ENCODE assay signal across 13 cellular contexts in the genomic region with DNA sequence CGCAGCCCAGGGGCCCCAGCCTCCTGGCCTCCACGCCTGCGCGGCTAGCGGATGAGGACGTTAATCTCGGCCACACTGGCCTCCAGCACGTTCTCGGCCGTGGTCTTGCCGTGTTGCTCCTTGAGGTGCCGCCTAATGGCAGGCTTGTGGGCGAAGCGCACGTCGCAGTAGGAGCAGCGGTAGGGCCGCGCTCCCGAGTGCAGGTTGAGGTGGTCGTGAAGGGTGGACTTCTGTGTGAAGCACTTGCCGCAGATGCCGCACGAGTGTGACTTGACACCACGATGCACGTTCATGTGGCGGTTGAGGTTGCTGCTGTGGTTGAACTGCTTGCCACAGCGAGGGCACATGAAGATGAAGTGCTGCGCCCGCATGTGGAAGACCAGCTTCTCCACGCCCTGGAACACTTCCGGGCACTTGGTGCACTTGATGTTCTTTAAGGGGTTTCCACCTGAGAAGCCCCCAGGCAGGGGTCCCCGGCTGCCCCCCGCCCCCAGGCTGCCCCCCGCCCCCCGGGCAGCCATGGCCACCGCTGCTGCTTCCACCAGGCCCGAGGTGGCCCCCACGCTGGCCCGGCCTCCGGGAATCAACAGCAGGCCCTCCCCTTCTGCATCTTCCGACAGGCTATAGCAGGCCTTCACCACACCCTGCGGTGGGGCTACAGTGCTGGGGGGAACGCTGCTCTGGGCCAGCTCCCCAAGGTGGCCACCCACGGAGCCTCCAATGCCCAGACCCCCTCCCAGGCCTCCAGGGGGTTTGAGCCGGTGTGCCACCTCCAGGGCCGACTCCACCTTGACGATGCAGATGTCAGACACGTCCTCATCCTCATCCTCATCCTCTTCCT. TPM values are rescaled to one million over a fixed set of nuclear protein-coding genes. Genes with fewer than 3 reads are reported as not detected.
A peak's percentile ranks its signal among the peaks of the same experiment; 100 is the strongest.
DNase-seq lines count a peak whose midpoint lies in the region; ATAC-seq and FAIRE-seq lines count a peak whose summit lies in the region.
"Had no signal": no experiment of that assay in that cellular context is flagged by ENCODE, and none has a peak within 500 bp of the region (broad histone marks: within the 10 kb centered on the region; RNA-seq: fewer than 3 reads in every experiment).

No MANE protein-coding gene starts in this region.

- peaks cover 8 to 15% (median 12%) of the 10 kb centered on the region in 11 experiments for H3K36me3 ChIP-seq in BLaER1 treated with 17β-estradiol and CSF1 and Interleukin-3, amounts not matched to agents 10 nM and 100 nM
- peaks cover 9% of the 10 kb centered on the region for H3K36me3 ChIP-seq in H7 (replicated peaks; ENCODE audit: control insufficient read depth, insufficient read depth, low read length)

- peak overlapping the region in 6 of 10 donors; percentile 37 to 83 (median 69) for H3K27ac Mint-ChIP-seq in naive thymus-derived CD8-positive, alpha-beta T cell

- peak overlapping the region in 1 of 10 experiments; percentile 35; a peak in 1 of 20 replicates for H3K4me3 ChIP-seq in BLaER1 treated with 17β-estradiol and CSF1 and Interleukin-3, amounts not matched to agents 10 nM and 100 nM
- H3K4me3 ChIP-seq in H7 (ENCODE audit: insufficient read depth, low read depth, low read length): no peak overlapping the region

- POLR2A ChIA-PET in naive thymus-derived CD8-positive, alpha-beta T cell (lab: Charles Lee): interaction anchor here (2.3 kb wide), 1 partner anchor 72 kb away, joined by 17 read pairs; a partner anchor contains a TSS

- H3K4me3 Mint-ChIP-seq in naive thymus-derived CD8-positive, alpha-beta T cell: peak overlapping the region; percentile 47 to 97 (median 68)

- H3K4me1 Mint-ChIP-seq in naive thymus-derived CD8-positive, alpha-beta T cell: peaks cover 26 to 51% (median 38%) of the 10 kb centered on the region in 4 donors

- no peak overlapping the region for H3K27ac ChIP-seq in BLaER1 treated with 17β-estradiol and CSF1 and Interleukin-3, amounts not matched to agents 10 nM and 100 nM

- ATAC-seq in naive thymus-derived CD8-positive, alpha-beta T cell: no peak

- H3K27me3 Mint-ChIP-seq in naive thymus-derived CD8-positive, alpha-beta T cell: no peaks in the 10 kb centered on the region

- peak overlapping the region; percentile 47 to 98 (median 90); a peak in 20 of 22 replicates for H3K4me2 ChIP-seq in BLaER1 treated with 17β-estradiol and CSF1 and Interleukin-3, amounts not matched to agents 10 nM and 100 nM

- H3K36me3 Mint-ChIP-seq in naive thymus-derived CD8-positive, alpha-beta T cell: peaks cover 0 to 6% (median 4%) of the 10 kb centered on the region in 3 donors

- no peaks in the 10 kb centered on the region for H3K9me3 Mint-ChIP-seq in naive thymus-derived CD8-positive, alpha-beta T cell

- H4K20me1 ChIP-seq in BLaER1 treated with 17β-estradiol and CSF1 and Interleukin-3, amounts not matched to agents 10 nM and 100 nM: peaks cover 0 to 6% (median 0%) of the 10 kb centered on the region in 11 experiments; a peak in 3 of 22 replicates

- no peak for FAIRE-seq in urothelium cell line (lab: Jason Lieb, UNC)
- FAIRE-seq: bronchial epithelial cell had no signal

- no peaks in the 10 kb centered on the region for H3K9me3 ChIP-seq in BLaER1 treated with 17β-estradiol and CSF1 and Interleukin-3, amounts not matched to agents 10 nM and 100 nM (replicated peaks in 1 of 11)

- DNase-seq in H7: peak; percentile 19
- DNase-seq in activated CD8-positive, alpha-beta memory T cell treated with anti-CD3 and anti-CD28 coated beads, Interleukin-2, amount 50 U/mL, for 4 hours: peak; percentile 21
- DNase-seq in naive thymus-derived CD8-positive, alpha-beta T cell: peak in 2 of 10 donors; percentile 24 to 30
- DNase-seq in NCI-H2081 (lab: John Stamatoyannopoulos, UW): no peak
- DNase-seq in urothelium cell line (ENCODE audit: low spot score): no peak
- DNase-seq in pons (ENCODE audit: low spot score): no peak
- no peak for DNase-seq in amniotic stem cell (lab: John Stamatoyannopoulos, UW)
- DNase-seq: COR-L47, NCI-H2029 treated with DMSO at 0.1 percent for 48 hours had no signal

- peak overlapping the region in 3 of 11 experiments; percentile 27 to 40 (median 36); a peak in 3 of 22 replicates for H3K9ac ChIP-seq in BLaER1 treated with 17β-estradiol and CSF1 and Interleukin-3, amounts not matched to agents 10 nM and 100 nM

- H3K27me3 ChIP-seq in BLaER1 treated with 17β-estradiol and CSF1 and Interleukin-3, amounts not matched to agents 10 nM and 100 nM: no peaks in the 10 kb centered on the region
- no peaks in the 10 kb centered on the region for H3K27me3 ChIP-seq in H7 (ENCODE audit: control insufficient read depth, insufficient read depth, low read length)

- H3K4me1 ChIP-seq in BLaER1 treated with 17β-estradiol and CSF1 and Interleukin-3, amounts not matched to agents 10 nM and 100 nM: peaks cover 51 to 65% (median 55%) of the 10 kb centered on the region in 10 experiments

RNA-seq across cellular contexts. Expression of a gene that starts 1.8 kb away (rescaled TPM):
- total RNA-seq in H7 (2014; rRNA removed; shearing (Covaris generic)): 7.9 and 8.7 TPM in 2 replicates
- 1 to 10 TPM; 3.1 to 3.7 TPM for total RNA-seq in naive thymus-derived CD8-positive, alpha-beta T cell
- polyA plus RNA-seq in naive thymus-derived CD8-positive, alpha-beta T cell: not detected

RNA-seq across cellular contexts. Expression of a gene that starts 2.6 kb away (rescaled TPM):
- 134 and 136 TPM in 2 replicates for total RNA-seq in H7 (2014; rRNA removed; shearing (Covaris generic))
- total RNA-seq in naive thymus-derived CD8-positive, alpha-beta T cell: 10 to 100 TPM; 77.1 to 81.8 TPM
- 10 to 100 TPM; 37.3 to 57.9 (median 43.0) TPM for polyA plus RNA-seq in naive thymus-derived CD8-positive, alpha-beta T cell

RNA-seq across cellular contexts. Expression of a gene that starts 21.3 kb away (rescaled TPM):
- total RNA-seq in H7 (2014; rRNA removed; shearing (Covaris generic)): 0.42 and 0.48 TPM in 2 replicates
- total RNA-seq in naive thymus-derived CD8-positive, alpha-beta T cell: not detected
- polyA plus RNA-seq in naive thymus-derived CD8-positive, alpha-beta T cell: not detected
- total RNA-seq: lung microvascular endothelial cell; T-helper 2 cell treated with Interferon-gamma antibody and Interleukin-4, amounts not matched to agents 100 ng/mL and 5 ng/mL, for 36 hours had no signal

RNA-seq across cellular contexts. Expression of a gene that starts 27.4 kb away (rescaled TPM):
- 0.63 and 1.7 TPM in 2 replicates for total RNA-seq in H7 (2014; rRNA removed; shearing (Covaris generic))
- 1 to 10 TPM; 3.8 to 4.3 TPM for total RNA-seq in naive thymus-derived CD8-positive, alpha-beta T cell
- not detected for polyA plus RNA-seq in naive thymus-derived CD8-positive, alpha-beta T cell
- total RNA-seq: lung microvascular endothelial cell had no signal

RNA-seq across cellular contexts. Expression of a gene that starts 37.5 kb away (rescaled TPM):
- total RNA-seq in H7 (2014; rRNA removed; shearing (Covaris generic)): 56.2 and 58.6 TPM in 2 replicates
- total RNA-seq in naive thymus-derived CD8-positive, alpha-beta T cell: 10 to 100 TPM; 15.0 to 15.8 TPM
- 10 to 100 TPM; 10.9 to 17.9 (median 16.2) TPM for polyA plus RNA-seq in naive thymus-derived CD8-positive, alpha-beta T cell

Comparison
In these comparisons a context has a peak if more than half of its experiments do, and no peak if none do; other contexts are left out.
1. DNase-seq: peak in H7 (single experiment) and activated CD8-positive, alpha-beta memory T cell treated with anti-CD3 and anti-CD28 coated beads, Interleukin-2, amount 50 U/mL, for 4 hours (single experiment); none in NCI-H2081 (0 of 2), urothelium cell line (single experiment), pons (single experiment) and amniotic stem cell (single experiment).